ENCODE assay signal across 25 cellular contexts in genomic region chr20:22808628-22809027, GRCh38.
"Had no signal": no experiment of that assay in that cellular context is flagged by ENCODE, and none has a peak within 500 bp of the region (broad histone marks: within the 10 kb centered on the region; RNA-seq: fewer than 3 reads in every experiment).

No MANE protein-coding gene starts in this region.

- H3K27me3 ChIP-seq: cardiac muscle cell, SJSA1 had no signal

- H3K27ac ChIP-seq: cardiac muscle cell, SJSA1 had no signal

- H3K36me3 ChIP-seq: cardiac muscle cell, SJSA1 had no signal

- DNase-seq: activated CD4-positive, alpha-beta T cell treated with anti-CD3 and anti-CD28 coated beads for 48 hours; activated CD4-positive, alpha-beta T cell treated with anti-CD3 and anti-CD28 coated beads, Interleukin-2, amount 50 U/mL, for 4 hours; activated CD4-positive, CD25-positive, alpha-beta regulatory T cell treated with anti-CD3 and anti-CD28 coated beads, Interleukin-2, amount 50 U/mL, for 72 hours; activated CD8-positive, alpha-beta memory T cell treated with anti-CD3 and anti-CD28 coated beads, Interleukin-2, amount 50 U/mL, for 48 hours; activated CD8-positive, alpha-beta T cell treated with anti-CD3 and anti-CD28 coated beads, Interleukin-2, amount 10 ng/mL, durations not matched to agents 7 days and 5 days; activated naive CD4-positive, alpha-beta T cell; activated T-cell treated with anti-CD3 and anti-CD28 coated beads, Interleukin-2, amount 50 U/mL, for 1 hour; amygdala; KG1; NCI-H1092; NCI-H1417; NCI-H1930; NCI-H345; NCI-H510A; NCI-H526 treated with DMSO at 0.1 percent for 48 hours; SHP77; SW 1271 had no signal

- H3K27ac Mint-ChIP-seq: activated CD8-positive, alpha-beta T cell treated with anti-CD3 and anti-CD28 coated beads, Interleukin-2, amount 10 ng/mL, durations not matched to agents 7 days and 5 days; activated naive CD4-positive, alpha-beta T cell treated with anti-CD3 and anti-CD28 coated beads, Interleukin-2, amount 50 U/mL, for 72 hours; brain; T-helper 1 cell treated with Interleukin-12 subunit alpha and Interleukin-12 subunit beta and Interleukin-4 antibody, amounts not matched to agents 30 μg/mL and 1 μg/mL, for 36 hours; WTC11 had no signal

- H3K4me3 Mint-ChIP-seq: activated CD8-positive, alpha-beta T cell treated with anti-CD3 and anti-CD28 coated beads, Interleukin-2, amount 10 ng/mL, durations not matched to agents 7 days and 5 days; brain; T-helper 1 cell treated with Interleukin-12 subunit alpha and Interleukin-12 subunit beta and Interleukin-4 antibody, amounts not matched to agents 30 μg/mL and 1 μg/mL, for 36 hours; WTC11 had no signal

- H3K36me3 Mint-ChIP-seq: activated naive CD4-positive, alpha-beta T cell treated with anti-CD3 and anti-CD28 coated beads, Interleukin-2, amount 50 U/mL, for 72 hours; brain; WTC11 had no signal

- H3K9me3 ChIP-seq: SJSA1 had no signal

- H3K27me3 Mint-ChIP-seq: brain had no signal

- H3K4me1 ChIP-seq: SJSA1 had no signal

- H3K9me3 Mint-ChIP-seq: brain; T-helper 1 cell treated with Interleukin-12 subunit alpha and Interleukin-12 subunit beta and Interleukin-4 antibody, amounts not matched to agents 30 μg/mL and 1 μg/mL, for 36 hours had no signal

- ATAC-seq: activated CD8-positive, alpha-beta T cell treated with anti-CD3 and anti-CD28 coated beads, Interleukin-2, amount 10 ng/mL, durations not matched to agents 7 days and 5 days; activated naive CD4-positive, alpha-beta T cell treated with anti-CD3 and anti-CD28 coated beads, Interleukin-2, amount 50 U/mL, for 72 hours; Panc1; SK-N-SH treated with all-trans-retinoic acid at 6 μM for 48 hours; WTC11 had no signal

- H3K4me3 ChIP-seq: cardiac muscle cell, SJSA1 had no signal
